30 cellular contexts compared by ENCODE assay signal in genomic region chr3:128336337-128337156, GRCh38.
DNase-seq lines count a peak whose midpoint lies in the region; ATAC-seq, FAIRE-seq and TF ChIP-seq lines count a peak whose summit lies in the region.
"Had no signal": no experiment of that assay in that cellular context is flagged by ENCODE, and none has a peak within 500 bp of the region (broad histone marks: within the 10 kb centered on the region; RNA-seq: fewer than 3 reads in every experiment).

No MANE protein-coding gene starts in this region.

- ATAC-seq in T-helper 17 cell = no peak
- ATAC-seq: activated CD8-positive, alpha-beta T cell treated with anti-CD3 and anti-CD28 coated beads for 36 hours; heart right ventricle; left colon had no signal

- no peak overlapping the region for H3K14ac ChIP-seq in trophoblast cell (ENCODE audit: low read length)

- H4K8ac ChIP-seq in trophoblast cell (ENCODE audit: low read depth, low read length) = no peak overlapping the region

- DNase-seq in T-helper 17 cell (no peak), epithelial cell of esophagus (ENCODE audit: low read depth) (peak; percentile 34), trophoblast cell (no peak), kidney (no peak), NK-92 (lab: John Stamatoyannopoulos, UW; ENCODE audit: unreplicated experiment) (no peak), inferior parietal cortex (ENCODE audit: extremely low spot score) (no peak), OCI-M1 (lab: John Stamatoyannopoulos, UW) (no peak)
- DNase-seq: activated CD4-positive, CD25-positive, alpha-beta regulatory T cell treated with anti-CD3 and anti-CD28 coated beads, Interleukin-2, amount 50 U/mL, for 72 hours; activated CD8-positive, alpha-beta T cell treated with anti-CD3 and anti-CD28 coated beads for 36 hours; colonic mucosa; effector CD8-positive, alpha-beta T cell; foreskin fibroblast; GF-D8; HCEC 1CT; heart right ventricle; left colon; mesenchymal stem cell; MM.1S; NCI-H2081 treated with DMSO at 0.1 percent for 48 hours; NCI-H446; retina; SK-N-SH; upper lobe of left lung had no signal

- peaks cover 4% of the 10 kb centered on the region for H3K79me2 ChIP-seq in trophoblast cell (ENCODE audit: control insufficient read depth, insufficient read depth, low read length, poor library complexity)

- no peak overlapping the region for H3K18ac ChIP-seq in trophoblast cell (ENCODE audit: low read length)

- H3K27me3 Mint-ChIP-seq in T-helper 17 cell = no peaks in the 10 kb centered on the region
- H3K27me3 Mint-ChIP-seq: activated CD8-positive, alpha-beta T cell treated with anti-CD3 and anti-CD28 coated beads for 36 hours; activated naive CD8-positive, alpha-beta T cell had no signal

- no peaks in the 10 kb centered on the region for H3K9me3 ChIP-seq in T-helper 17 cell (ENCODE audit: control insufficient read depth, low read length, poor library complexity, severe bottlenecking)
- H3K9me3 ChIP-seq in trophoblast cell (ENCODE audit: insufficient read depth, low read depth, low read length) = no peaks in the 10 kb centered on the region
- no peaks in the 10 kb centered on the region for H3K9me3 ChIP-seq in kidney (ENCODE audit: control insufficient read depth in 1 of 2, low read length in 2 of 2)
- H3K9me3 ChIP-seq: BLaER1, colonic mucosa, heart right ventricle, SK-N-SH, upper lobe of left lung had no signal

- H2AFZ ChIP-seq in trophoblast cell (ENCODE audit: insufficient read depth, low read length, poor library complexity) = no peak overlapping the region

- peaks cover 22% of the 10 kb centered on the region for H3K4me1 Mint-ChIP-seq in T-helper 17 cell

- H3K27ac Mint-ChIP-seq in T-helper 17 cell = peak overlapping the region; percentile 57
- H3K27ac Mint-ChIP-seq: activated CD8-positive, alpha-beta T cell treated with anti-CD3 and anti-CD28 coated beads for 36 hours; activated naive CD8-positive, alpha-beta T cell; activated T-helper 2 cell treated with anti-CD3 and anti-CD28 coated beads, Interferon-gamma antibody, Interleukin-2, Interleukin-4, amounts not matched to agents 10 μg/mL and 5 μg/mL and 100 μg/mL, durations not matched to agents 14 hours and 24 hours and 36 hours; T-helper 1 cell treated with Interleukin-12 subunit alpha and Interleukin-12 subunit beta and Interleukin-4 antibody, amounts not matched to agents 30 μg/mL and 1 μg/mL, for 36 hours had no signal

- H3K4me1 ChIP-seq in trophoblast cell (ENCODE audit: control insufficient read depth in 1 of 2, insufficient read depth in 2 of 2, low read length in 2 of 2) (peaks cover 24 to 35% of the 10 kb centered on the region in 2 experiments), kidney (ENCODE audit: control insufficient read depth in 1 of 2, insufficient read depth in 1 of 2, low read depth in 1 of 2, low read length in 2 of 2) (peaks cover 0 to 3% of the 10 kb centered on the region in 2 donors)
- H3K4me1 ChIP-seq: colonic mucosa had no signal

- H3K4me3 ChIP-seq in epithelial cell of esophagus (ENCODE audit: low read length) (no peak overlapping the region), trophoblast cell (ENCODE audit: low read depth, low read length) (no peak overlapping the region), kidney (ENCODE audit: low read length in 2 of 2) (no peak overlapping the region)
- H3K4me3 ChIP-seq: BLaER1, colonic mucosa, heart right ventricle, smooth muscle cell, upper lobe of left lung had no signal

- H2BK12ac ChIP-seq in trophoblast cell (ENCODE audit: low read length) = peak overlapping the region; percentile 7

- no peak overlapping the region for H3K4ac ChIP-seq in trophoblast cell (ENCODE audit: low read depth, low read length)

- TF ChIP-seq CTCF in C4-2B (conservative IDR thresholded peaks at IDR 0.05) (no peak), epithelial cell of esophagus (IDR thresholded peaks at IDR 0.05; ENCODE audit: insufficient read depth, low read depth, low read length, missing control alignments) (no peak), kidney (IDR thresholded peaks at IDR 0.05; ENCODE audit: borderline replicate concordance, extremely low read depth, insufficient read depth) (no peak)

- H3K4me2 ChIP-seq in trophoblast cell (ENCODE audit: low read length) = no peak overlapping the region
- H3K4me2 ChIP-seq: BLaER1, SK-N-SH, smooth muscle cell had no signal

- H3K27ac ChIP-seq in C4-2B (peak overlapping the region; percentile 87), trophoblast cell (ENCODE audit: low read depth, low read length) (peak overlapping the region; percentile 58), kidney (ENCODE audit: low read depth in 2 of 2, low read length in 2 of 2) (no peak overlapping the region)
- H3K27ac ChIP-seq: BLaER1, colonic mucosa, heart right ventricle, upper lobe of left lung had no signal

- no peak overlapping the region for H2AK5ac ChIP-seq in trophoblast cell (ENCODE audit: low read length)

- peak overlapping the region; percentile 3 for H2BK120ac ChIP-seq in trophoblast cell (ENCODE audit: insufficient read depth, low read length, poor library complexity)

- intact Hi-C loops in kidney (cut with DNase I) = no loop called here

- no peak overlapping the region for H3K23ac ChIP-seq in trophoblast cell (ENCODE audit: low read length)

- peaks cover under 1 to 1% of the 10 kb centered on the region in 2 experiments for H3K36me3 ChIP-seq in trophoblast cell (ENCODE audit: control insufficient read depth in 1 of 2, insufficient read depth in 2 of 2, low read length in 2 of 2)
- peaks cover 0 to 4% of the 10 kb centered on the region in 2 donors for H3K36me3 ChIP-seq in kidney (ENCODE audit: control insufficient read depth in 1 of 2, insufficient read depth in 2 of 2, low read length in 2 of 2)
- H3K36me3 ChIP-seq: colonic mucosa had no signal

- H3K27me3 ChIP-seq in trophoblast cell (ENCODE audit: insufficient read depth, low read length) = no peaks in the 10 kb centered on the region
- H3K27me3 ChIP-seq: BLaER1, colonic mucosa, heart right ventricle, upper lobe of left lung had no signal

- H2BK5ac ChIP-seq in trophoblast cell (ENCODE audit: low read depth, low read length, poor library complexity) = no peak overlapping the region

- peaks cover 18% of the 10 kb centered on the region for H3K79me1 ChIP-seq in trophoblast cell (ENCODE audit: low read length)

- H3K9ac ChIP-seq in trophoblast cell (ENCODE audit: low read length) (no peak overlapping the region), kidney (ENCODE audit: low read length in 2 of 2) (no peak overlapping the region)
- H3K9ac ChIP-seq: BLaER1, SK-N-SH had no signal

- H3K4me3 Mint-ChIP-seq in T-helper 17 cell = no peak overlapping the region
- H3K4me3 Mint-ChIP-seq: activated CD8-positive, alpha-beta T cell treated with anti-CD3 and anti-CD28 coated beads for 36 hours; activated naive CD8-positive, alpha-beta T cell; T-helper 1 cell treated with Interleukin-12 subunit alpha and Interleukin-12 subunit beta and Interleukin-4 antibody, amounts not matched to agents 30 μg/mL and 1 μg/mL, for 36 hours had no signal

- peak overlapping the region; percentile 26 for H4K91ac ChIP-seq in trophoblast cell (ENCODE audit: low read depth, low read length)

- peaks cover 11% of the 10 kb centered on the region for H3K36me3 Mint-ChIP-seq in T-helper 17 cell (ENCODE audit: low read depth)

- no CpG with 5 or more reads among the region's 14 CpGs for WGBS in trophoblast cell (ENCODE audit: extremely low coverage, insufficient coverage, insufficient read length)

- no peak overlapping the region for H4K12ac ChIP-seq in trophoblast cell (ENCODE audit: low read depth, low read length)

- FAIRE-seq in kidney (lab: Jason Lieb, UNC) = no peak
- FAIRE-seq: GM19239 had no signal

Comparison
In these comparisons a context has a peak if more than half of its experiments do, and no peak if none do; other contexts are left out.
1. H3K27ac ChIP-seq: peak in C4-2B (single experiment) and trophoblast cell (single experiment); none in kidney (0 of 2).